In genomic region chr7:4040031-4040928, GRCh38 we compare ENCODE assay signal across 1 cellular context.
TF ChIP-seq lines count a peak whose summit lies in the region.

No MANE protein-coding gene starts in this region.

TF ChIP-seq in H1, 55 proteins besides CTCF, POLR2A, EP300 and RAD21 (continued from another document):
- TF ChIP-seq RNF2 (IDR thresholded peaks at IDR 0.05; ENCODE audit: borderline replicate concordance, low read depth, low read length, missing control alignments, poor library complexity, severe bottlenecking) = no peak
TF ChIP-seq in H1: peak in this region for 13.
